In the genomic region with DNA sequence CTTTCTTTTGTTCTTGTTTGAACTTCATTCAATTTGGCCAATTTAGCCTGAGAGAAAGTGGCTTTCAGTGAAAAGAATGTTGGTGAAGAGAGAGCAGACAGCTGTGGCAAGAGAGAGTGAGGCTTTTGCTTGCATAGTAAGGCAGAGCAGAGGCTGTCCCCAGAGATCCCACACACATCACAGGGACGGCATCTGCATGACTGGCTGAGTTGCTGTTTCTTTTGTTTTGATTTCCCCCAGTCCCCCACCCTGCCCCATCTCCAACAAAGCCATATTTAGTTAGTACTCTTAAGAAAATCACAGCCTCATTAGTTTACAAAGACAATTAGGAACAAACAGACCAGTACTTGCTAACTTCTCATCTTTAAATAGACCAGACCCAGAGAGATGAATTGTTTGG, we compare ENCODE assay signal across 14 cellular contexts.
DNase-seq lines count a peak whose midpoint lies in the region; ATAC-seq and TF ChIP-seq lines count a peak whose summit lies in the region.
"Had no signal": no experiment of that assay in that cellular context is flagged by ENCODE, and none has a peak within 500 bp of the region (broad histone marks: within the 10 kb centered on the region; RNA-seq: fewer than 3 reads in every experiment).

No MANE protein-coding gene starts in this region.

- H3K27ac Mint-ChIP-seq in endodermal cell (peak overlapping the region; percentile 69), neural progenitor cell (peak overlapping the region; percentile 67)
- H3K27ac Mint-ChIP-seq in activated T-helper 2 cell treated with anti-CD3 and anti-CD28 coated beads, Interferon-gamma antibody, Interleukin-2, Interleukin-4, amounts not matched to agents 10 μg/mL and 5 μg/mL and 100 μg/mL, durations not matched to agents 14 hours and 24 hours and 36 hours, result no peak overlapping the region
- H3K27ac Mint-ChIP-seq: activated naive CD8-positive, alpha-beta T cell had no signal

- no peaks in the 10 kb centered on the region for H3K27me3 ChIP-seq in HUES6 (ENCODE audit: control insufficient read depth, insufficient read depth, low read length)
- H3K27me3 ChIP-seq in endodermal cell (ENCODE audit: control insufficient read depth, insufficient read depth, low read length, poor library complexity, severe bottlenecking), result no peaks in the 10 kb centered on the region
- H3K27me3 ChIP-seq in neural progenitor cell, result no peaks in the 10 kb centered on the region
- H3K27me3 ChIP-seq: sigmoid colon had no signal

- no peaks in the 10 kb centered on the region for H3K9me3 Mint-ChIP-seq in endodermal cell
- no peaks in the 10 kb centered on the region for H3K9me3 Mint-ChIP-seq in neural progenitor cell
- no peaks in the 10 kb centered on the region for H3K9me3 Mint-ChIP-seq in activated T-helper 2 cell treated with anti-CD3 and anti-CD28 coated beads, Interferon-gamma antibody, Interleukin-2, Interleukin-4, amounts not matched to agents 10 μg/mL and 5 μg/mL and 100 μg/mL, durations not matched to agents 14 hours and 24 hours and 36 hours
- H3K9me3 Mint-ChIP-seq: central memory CD8-positive, alpha-beta T cell had no signal

- ATAC-seq in GM18868 (IDR thresholded peaks at IDR 0.05; ENCODE audit: unreplicated experiment) (peak; percentile 73), GM21528 (IDR thresholded peaks at IDR 0.05; ENCODE audit: low FRiP score, unreplicated experiment) (no peak)
- ATAC-seq: esophagus mucosa had no signal

- H3K4me3 Mint-ChIP-seq in endodermal cell, result peak overlapping the region; percentile 24
- H3K4me3 Mint-ChIP-seq in neural progenitor cell, result no peak overlapping the region
- H3K4me3 Mint-ChIP-seq in activated T-helper 2 cell treated with anti-CD3 and anti-CD28 coated beads, Interferon-gamma antibody, Interleukin-2, Interleukin-4, amounts not matched to agents 10 μg/mL and 5 μg/mL and 100 μg/mL, durations not matched to agents 14 hours and 24 hours and 36 hours (ENCODE audit: low read depth), result no peak overlapping the region
- H3K4me3 Mint-ChIP-seq: activated naive CD8-positive, alpha-beta T cell; central memory CD8-positive, alpha-beta T cell had no signal

- H3K27me3 Mint-ChIP-seq in endodermal cell (ENCODE audit: insufficient read depth), result no peaks in the 10 kb centered on the region
- no peaks in the 10 kb centered on the region for H3K27me3 Mint-ChIP-seq in neural progenitor cell (ENCODE audit: insufficient read depth, low read depth)
- H3K27me3 Mint-ChIP-seq in activated T-helper 2 cell treated with anti-CD3 and anti-CD28 coated beads, Interferon-gamma antibody, Interleukin-2, Interleukin-4, amounts not matched to agents 10 μg/mL and 5 μg/mL and 100 μg/mL, durations not matched to agents 14 hours and 24 hours and 36 hours (ENCODE audit: low read depth), result no peaks in the 10 kb centered on the region
- H3K27me3 Mint-ChIP-seq: activated naive CD8-positive, alpha-beta T cell; central memory CD8-positive, alpha-beta T cell had no signal

- H3K4me1 Mint-ChIP-seq in endodermal cell, result peaks cover 26% of the 10 kb centered on the region
- H3K4me1 Mint-ChIP-seq in neural progenitor cell, result peaks cover 12% of the 10 kb centered on the region
- H3K4me1 Mint-ChIP-seq in activated T-helper 2 cell treated with anti-CD3 and anti-CD28 coated beads, Interferon-gamma antibody, Interleukin-2, Interleukin-4, amounts not matched to agents 10 μg/mL and 5 μg/mL and 100 μg/mL, durations not matched to agents 14 hours and 24 hours and 36 hours (ENCODE audit: low read depth), result no peaks in the 10 kb centered on the region
- H3K4me1 Mint-ChIP-seq: central memory CD8-positive, alpha-beta T cell had no signal

- intact Hi-C loops in activated T-helper 2 cell treated with anti-CD3 and anti-CD28 coated beads, Interferon-gamma antibody, Interleukin-2, Interleukin-4, amounts not matched to agents 10 μg/mL and 5 μg/mL and 100 μg/mL, durations not matched to agents 14 hours and 24 hours and 36 hours (cut with micrococcal nuclease), result no loop called here

- no peaks in the 10 kb centered on the region for H3K79me2 ChIP-seq in neural progenitor cell (ENCODE audit: low read depth)

- no peaks in the 10 kb centered on the region for H4K20me1 ChIP-seq in neural progenitor cell (ENCODE audit: low read depth)

- peaks cover 19% of the 10 kb centered on the region for H3F3A ChIP-seq in neural progenitor cell (ENCODE audit: low read depth)

- WGBS in endodermal cell (ENCODE audit: insufficient coverage in 1 of 2, insufficient read length in 1 of 2), 2 experiments, result 13 to 17% methylated on average over 1 of the region's 1 CpG

- H3K9ac ChIP-seq in HUES6 (ENCODE audit: low read length), result peak overlapping the region; percentile 78
- no peak overlapping the region for H3K9ac ChIP-seq in endodermal cell (ENCODE audit: extremely low read depth, low read length, poor library complexity, severe bottlenecking)
- H3K9ac ChIP-seq in neural progenitor cell, result no peak overlapping the region

- H3K27ac ChIP-seq in HUES6 (ENCODE audit: low read depth, low read length), result peak overlapping the region; percentile 75
- H3K27ac ChIP-seq in endodermal cell (ENCODE audit: low read depth, low read length), result no peak overlapping the region
- H3K27ac ChIP-seq in neural progenitor cell, result peak overlapping the region; percentile 83
- H3K27ac ChIP-seq: HL-60, sigmoid colon had no signal

- H3K36me3 Mint-ChIP-seq in endodermal cell (ENCODE audit: low read depth) (no peaks in the 10 kb centered on the region), neural progenitor cell (no peaks in the 10 kb centered on the region)
- H3K36me3 Mint-ChIP-seq in activated T-helper 2 cell treated with anti-CD3 and anti-CD28 coated beads, Interferon-gamma antibody, Interleukin-2, Interleukin-4, amounts not matched to agents 10 μg/mL and 5 μg/mL and 100 μg/mL, durations not matched to agents 14 hours and 24 hours and 36 hours (ENCODE audit: low read depth), result no peaks in the 10 kb centered on the region
- H3K36me3 Mint-ChIP-seq: activated naive CD8-positive, alpha-beta T cell had no signal

- DNase-seq in endodermal cell, result peak; percentile 82
- peak; percentile 71 for DNase-seq in neural progenitor cell (ENCODE audit: low spot score)
- no peak for DNase-seq in COLO668 (lab: John Stamatoyannopoulos, UW; ENCODE audit: unreplicated experiment)
- no peak for DNase-seq in activated T-helper 2 cell treated with anti-CD3 and anti-CD28 coated beads, Interferon-gamma antibody, Interleukin-2, Interleukin-4, amounts not matched to agents 10 μg/mL and 5 μg/mL and 100 μg/mL, durations not matched to agents 14 hours and 24 hours and 36 hours (ENCODE audit: low spot score)
- DNase-seq: GDM1, NCI-H446 treated with DMSO at 0.1 percent for 48 hours, sigmoid colon had no signal

- peaks cover 48% of the 10 kb centered on the region for H3K4me1 ChIP-seq in HUES6 (ENCODE audit: control insufficient read depth, insufficient read depth, low read length)
- H3K4me1 ChIP-seq in endodermal cell (ENCODE audit: control insufficient read depth, insufficient read depth, low read length), result no peaks in the 10 kb centered on the region
- peaks cover 25% of the 10 kb centered on the region for H3K4me1 ChIP-seq in neural progenitor cell
- H3K4me1 ChIP-seq: sigmoid colon had no signal

- TF ChIP-seq CTCF in endodermal cell (conservative IDR thresholded peaks at IDR 0.05), result no peak
- TF ChIP-seq CTCF in neural progenitor cell (IDR thresholded peaks at IDR 0.05), result no peak

- H2AFZ ChIP-seq in neural progenitor cell (replicated peaks), result peak overlapping the region; percentile 63

- H3K9me3 ChIP-seq in HUES6 (ENCODE audit: control insufficient read depth, insufficient read depth, low read depth, low read length), result no peaks in the 10 kb centered on the region
- H3K9me3 ChIP-seq in endodermal cell (ENCODE audit: control insufficient read depth, low read length), result no peaks in the 10 kb centered on the region
- H3K9me3 ChIP-seq in neural progenitor cell (ENCODE audit: low read depth), result no peaks in the 10 kb centered on the region
- H3K9me3 ChIP-seq: sigmoid colon had no signal

- H3K4me3 ChIP-seq in HUES6 (ENCODE audit: low read depth, low read length) (peak overlapping the region; percentile 25; the same call in 1 of the 2 replicates), endodermal cell (ENCODE audit: low read length) (peak overlapping the region; percentile 10), neural progenitor cell (peak overlapping the region; percentile 11)
- H3K4me3 ChIP-seq: sigmoid colon had no signal

- no peaks in the 10 kb centered on the region for H3K36me3 ChIP-seq in HUES6 (ENCODE audit: control insufficient read depth, insufficient read depth, low read length)
- H3K36me3 ChIP-seq in endodermal cell (ENCODE audit: control insufficient read depth, insufficient read depth, low read length), result no peaks in the 10 kb centered on the region
- no peaks in the 10 kb centered on the region for H3K36me3 ChIP-seq in neural progenitor cell
- H3K36me3 ChIP-seq: sigmoid colon had no signal

- peak overlapping the region; percentile 62 for H3K4me2 ChIP-seq in neural progenitor cell

Comparison
In these comparisons a context has a peak if more than half of its experiments do, and no peak if none do; other contexts are left out.
1. DNase-seq: peak in endodermal cell (single experiment) and neural progenitor cell (single experiment); none in COLO668 (single experiment) and activated T-helper 2 cell treated with anti-CD3 and anti-CD28 coated beads, Interferon-gamma antibody, Interleukin-2, Interleukin-4, amounts not matched to agents 10 μg/mL and 5 μg/mL and 100 μg/mL, durations not matched to agents 14 hours and 24 hours and 36 hours (single experiment).
2. Peak in every context shown above with its lines, with median percentiles within 50 percentile points of each other: H3K4me3 ChIP-seq.